11 cellular contexts compared by ENCODE assay signal in the genomic region with DNA sequence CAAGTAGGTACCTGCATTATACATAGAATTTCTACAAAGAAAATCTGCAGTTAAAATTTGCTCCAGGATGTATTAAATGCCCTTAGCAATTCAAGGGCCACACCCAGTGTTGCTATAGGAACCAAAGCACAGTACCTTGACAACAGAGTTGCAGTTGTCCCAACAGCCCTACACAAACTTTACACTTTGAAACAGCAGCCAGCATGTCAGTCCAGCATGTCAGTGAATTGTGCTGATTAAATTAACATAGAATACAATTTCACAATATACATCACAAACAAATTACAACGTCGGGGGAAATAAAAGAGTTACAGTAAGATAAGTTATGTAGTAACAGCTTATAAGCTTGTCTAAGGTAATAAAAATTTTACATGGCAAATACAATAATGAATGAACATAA.
A peak's percentile ranks its signal among the peaks of the same experiment; 100 is the strongest.
DNase-seq lines count a peak whose midpoint lies in the region; ATAC-seq, FAIRE-seq and TF ChIP-seq lines count a peak whose summit lies in the region.
"Had no signal": no experiment of that assay in that cellular context is flagged by ENCODE, and none has a peak within 500 bp of the region (broad histone marks: within the 10 kb centered on the region; RNA-seq: fewer than 3 reads in every experiment).

No MANE protein-coding gene starts in this region.

- TF ChIP-seq POLR2A in HepG2 (IDR thresholded peaks at IDR 0.05; ENCODE audit: insufficient read depth in 1 of 2, low read depth in 2 of 2, low read length in 2 of 2) = no peak

- no peaks in the 10 kb centered on the region for H3K79me2 ChIP-seq in ACC112 (ENCODE audit: control insufficient read depth, insufficient read depth, low read length, unreplicated experiment)
- no peaks in the 10 kb centered on the region for H3K79me2 ChIP-seq in mammary epithelial cell (ENCODE audit: insufficient read depth, low read length)
- no peaks in the 10 kb centered on the region for H3K79me2 ChIP-seq in HepG2 (ENCODE audit: insufficient read depth, low read length)

- H3K27ac ChIP-seq in ACC112 (ENCODE audit: low read depth, low read length) (peak overlapping the region; percentile 98; the same call in 1 of the 2 replicates), mammary epithelial cell (ENCODE audit: insufficient read depth, low read depth, low read length) (peak overlapping the region; percentile 99), HepG2 (ENCODE audit: extremely low read length, insufficient read depth, low read length) (no peak overlapping the region)

- no peak for FAIRE-seq in HepG2 (lab: Jason Lieb, UNC)

- DNase-seq in HT-29 (ENCODE audit: low spot score) (peak; percentile 89), mammary epithelial cell (peak; percentile 84), HepG2 (ENCODE audit: low spot score) (no peak), retina (no peak), GM13977 (ENCODE audit: low spot score) (no peak)
- DNase-seq: activated CD4-positive, alpha-beta T cell treated with anti-CD3 and anti-CD28 coated beads, Interleukin-2, amount 50 U/mL, for 4 hours; naive thymus-derived CD4-positive, alpha-beta T cell; stimulated activated CD4-positive, alpha-beta T cell treated with anti-CD3 and anti-CD28 coated beads, Interleukin-12 subunit alpha, Interleukin-12 subunit beta, amount 100 ng/mL, for 4 hours had no signal

- POLR2A ChIA-PET in HepG2 (lab: Yijun Ruan, JAX) = no interaction called here

- intact Hi-C loops in mammary epithelial cell (cut with micrococcal nuclease) = loop anchor here (5.0 kb wide), 1 partner anchor 130 kb away; no protein-coding TSS in a partner anchor
- intact Hi-C loops in HepG2 (cut with micrococcal nuclease; ENCODE audit: unreplicated experiment) = no loop called here

- peaks cover 33% of the 10 kb centered on the region for H3K4me1 ChIP-seq in ACC112 (ENCODE audit: control insufficient read depth, insufficient read depth, low read length, unreplicated experiment)
- H3K4me1 ChIP-seq in mammary epithelial cell (ENCODE audit: insufficient read depth, low read length) = peaks cover 61% of the 10 kb centered on the region
- 0 out of 2 replicates have a peak, but pooled peaks cover 24% of the 10 kb centered on the region for H3K4me1 ChIP-seq in HepG2 (ENCODE audit: insufficient read depth, low read length)

- no peaks in the 10 kb centered on the region for H4K20me1 ChIP-seq in mammary epithelial cell (ENCODE audit: insufficient read depth, low read length)
- no peaks in the 10 kb centered on the region for H4K20me1 ChIP-seq in HepG2 (ENCODE audit: insufficient read depth, low read length)

- no peak for TF ChIP-seq EP300 in HepG2 (IDR thresholded peaks at IDR 0.05; ENCODE audit: low read depth in 2 of 2, low read length in 2 of 2)
- TF ChIP-seq EP300 in HepG2 (CRISPR knock-in tag; IDR thresholded peaks at IDR 0.05; ENCODE audit: borderline replicate concordance) = no peak

- H3K4me3 ChIP-seq in ACC112 (ENCODE audit: low read depth, low read length) (no peak overlapping the region), mammary epithelial cell (replicated peaks in 1 of 3; ENCODE audit: insufficient read depth in 1 of 3, low read depth in 2 of 3, low read length in 3 of 3) (no peak overlapping the region), HepG2 (replicated peaks in 1 of 3; ENCODE audit: insufficient read depth in 1 of 3, low read depth in 2 of 3, low read length in 3 of 3) (no peak overlapping the region)

- TF ChIP-seq CTCF in mammary epithelial cell (conservative IDR thresholded peaks at IDR 0.05 in 1 of 2, IDR thresholded peaks at IDR 0.05 in 1 of 2; ENCODE audit: extremely low read depth in 1 of 2, insufficient read depth in 1 of 2, low read depth in 1 of 2, low read length in 2 of 2) (no peak), HepG2 (CRISPR knock-in tag; IDR thresholded peaks at IDR 0.05) (no peak), GM13977 (IDR thresholded peaks at IDR 0.05; ENCODE audit: extremely low read depth, insufficient read depth, missing control alignments) (no peak)

- H3K36me3 ChIP-seq in ACC112 (ENCODE audit: insufficient read depth, low read length) = no peaks in the 10 kb centered on the region
- no peaks in the 10 kb centered on the region for H3K36me3 ChIP-seq in mammary epithelial cell (ENCODE audit: insufficient read depth, low read length)
- H3K36me3 ChIP-seq in HepG2 (replicated peaks in 1 of 2; ENCODE audit: control insufficient read depth in 1 of 2, insufficient read depth in 2 of 2, low read length in 2 of 2) = no peaks in the 10 kb centered on the region

- CTCF ChIA-PET in mammary epithelial cell (lab: Charles Lee; ENCODE audit: low non-redundant PET) (no interaction called here), HepG2 (lab: Yijun Ruan, JAX; ENCODE audit: low intra/inter-chr PET ratio, low total read pairs) (no interaction called here)

- no peak overlapping the region for H2AFZ ChIP-seq in ACC112 (ENCODE audit: low read length, unreplicated experiment)
- H2AFZ ChIP-seq in mammary epithelial cell (ENCODE audit: low read depth, low read length) = no peak overlapping the region
- H2AFZ ChIP-seq in HepG2 (ENCODE audit: low read length) = no peak overlapping the region

- H3K9ac ChIP-seq in mammary epithelial cell (ENCODE audit: insufficient read depth, low read length) (peak overlapping the region; percentile 24), HepG2 (ENCODE audit: insufficient read depth, low read depth, low read length) (no peak overlapping the region)

- BruUV-seq in mammary epithelial cell (replicated peaks; lab: Mats Ljungman, UMichigan) (no TSS peak), HepG2 (replicated peaks; lab: Mats Ljungman, UMichigan) (no TSS peak)

- no peak for TF ChIP-seq RAD21 in HepG2 (CRISPR knock-in tag; IDR thresholded peaks at IDR 0.05)

- in situ Hi-C loops in mammary epithelial cell (cut with MboI; ENCODE audit: low sequenced_read_pairs in 2 of 2) (no loop called here), HepG2 (cut with HindIII; ENCODE audit: extremely low pct_ligation_motif_present, low pct_unique_long_range_greater_than_20kb) (no loop called here), GM13977 (cut with MboI; ENCODE audit: low pct_unique_long_range_greater_than_20kb, low sequenced_read_pairs, unreplicated experiment) (no loop called here)

- H3K27me3 ChIP-seq in ACC112 (ENCODE audit: insufficient read depth, low read length) = no peaks in the 10 kb centered on the region
- no peaks in the 10 kb centered on the region for H3K27me3 ChIP-seq in mammary epithelial cell (ENCODE audit: insufficient read depth, low read length)
- H3K27me3 ChIP-seq in HepG2 (ENCODE audit: control insufficient read depth in 1 of 2, insufficient read depth in 2 of 2, low read length in 2 of 2) = no peaks in the 10 kb centered on the region

- dilution Hi-C loops in mammary epithelial cell (cut with HindIII; ENCODE audit: low sequenced_read_pairs) = no loop called here

- WGBS in mammary epithelial cell (ENCODE audit: low coverage, missing lambda C conversion rate) = 86% methylated on average over 2 of the region's 2 CpGs
- WGBS in HepG2 (ENCODE audit: low lambda C conversion rate) = 40% methylated on average over 2 of the region's 2 CpGs

- H3K9me3 ChIP-seq in mammary epithelial cell (replicated peaks; ENCODE audit: insufficient read depth, low read length) (no peaks in the 10 kb centered on the region), HepG2 (ENCODE audit: low read length) (no peaks in the 10 kb centered on the region)

- H3K4me2 ChIP-seq in mammary epithelial cell (ENCODE audit: insufficient read depth, low read depth, low read length) = no peak overlapping the region
- no peak overlapping the region for H3K4me2 ChIP-seq in HepG2 (ENCODE audit: low read depth, low read length)

- ATAC-seq in HepG2 (no peak), HG03108 (IDR thresholded peaks at IDR 0.05; ENCODE audit: unreplicated experiment) (no peak), HG02938 (IDR thresholded peaks at IDR 0.05; ENCODE audit: unreplicated experiment) (no peak)
- ATAC-seq: naive thymus-derived CD4-positive, alpha-beta T cell had no signal

TF ChIP-seq in HepG2, 621 proteins besides CTCF, POLR2A, EP300 and RAD21:
- no peak for TF ChIP-seq ZNF335 (CRISPR knock-in tag; IDR thresholded peaks at IDR 0.05)
- no peak for TF ChIP-seq SP140L (CRISPR knock-in tag; IDR thresholded peaks at IDR 0.05; ENCODE audit: borderline replicate concordance)
- TF ChIP-seq, protein P1, sequence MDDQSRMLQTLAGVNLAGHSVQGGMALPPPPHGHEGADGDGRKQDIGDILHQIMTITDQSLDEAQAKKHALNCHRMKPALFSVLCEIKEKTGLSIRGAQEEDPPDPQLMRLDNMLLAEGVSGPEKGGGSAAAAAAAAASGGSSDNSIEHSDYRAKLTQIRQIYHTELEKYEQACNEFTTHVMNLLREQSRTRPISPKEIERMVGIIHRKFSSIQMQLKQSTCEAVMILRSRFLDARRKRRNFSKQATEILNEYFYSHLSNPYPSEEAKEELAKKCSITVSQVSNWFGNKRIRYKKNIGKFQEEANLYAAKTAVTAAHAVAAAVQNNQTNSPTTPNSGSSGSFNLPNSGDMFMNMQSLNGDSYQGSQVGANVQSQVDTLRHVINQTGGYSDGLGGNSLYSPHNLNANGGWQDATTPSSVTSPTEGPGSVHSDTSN (CRISPR knock-in tag; IDR thresholded peaks at IDR 0.05; ENCODE audit: borderline replicate concordance) = no peak
- TF ChIP-seq RFX1 (IDR thresholded peaks at IDR 0.05) = peak; percentile 43
- TF ChIP-seq DNMT3B (CRISPR knock-in tag; conservative IDR thresholded peaks at IDR 0.05) = no peak
- TF ChIP-seq ZNF607 (CRISPR knock-in tag; IDR thresholded peaks at IDR 0.05; ENCODE audit: borderline replicate concordance) = no peak
- no peak for TF ChIP-seq AGO1 (IDR thresholded peaks at IDR 0.05; ENCODE audit: low read depth, low read length, poor library complexity, severe bottlenecking)
- no peak for TF ChIP-seq XBP1 (CRISPR knock-in tag; IDR thresholded peaks at IDR 0.05)

Comparison
In these comparisons a context has a peak if more than half of its experiments do, and no peak if none do; other contexts are left out.
1. DNase-seq: peak in HT-29 (single experiment) and mammary epithelial cell (single experiment); none in HepG2 (single experiment), retina (single experiment) and GM13977 (single experiment).